ENCODE assay signal across 40 cellular contexts in the genomic region with DNA sequence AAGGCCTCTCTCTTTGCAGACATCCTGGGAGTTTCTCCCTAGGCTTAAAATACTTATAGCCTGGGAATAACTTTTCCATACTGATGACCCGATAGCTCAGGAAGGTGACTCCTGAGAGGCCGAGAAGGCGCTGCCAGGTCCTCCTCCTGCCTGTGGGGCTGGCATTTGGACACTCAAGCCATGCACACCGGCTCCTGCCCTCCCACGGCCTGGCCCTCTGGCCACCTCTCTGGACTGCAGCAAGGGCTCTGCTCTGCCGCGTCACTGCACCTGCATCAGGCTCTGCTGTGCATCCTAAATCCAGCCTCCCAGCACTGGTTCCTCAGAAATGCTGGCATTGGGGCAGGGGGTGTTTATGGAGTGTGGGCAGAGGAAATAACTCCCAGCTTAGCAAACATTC. TPM values are rescaled to one million over a fixed set of nuclear protein-coding genes. Genes with fewer than 3 reads are reported as not detected.
"Had no signal": no experiment of that assay in that cellular context is flagged by ENCODE, and none has a peak within 500 bp of the region (broad histone marks: within the 10 kb centered on the region; RNA-seq: fewer than 3 reads in every experiment).

No MANE protein-coding gene starts in this region.

- H3K4me3 ChIP-seq: ascending aorta, cardiac muscle cell had no signal

- H3K27ac Mint-ChIP-seq: activated B cell treated with CpG ODN at 0.5 μM for 24 hours; activated CD4-positive, alpha-beta memory T cell treated with anti-CD3 and anti-CD28 coated beads for 36 hours; activated CD4-positive, alpha-beta T cell treated with anti-CD3 and anti-CD28 coated beads, Interleukin-2, amount 10 ng/mL, durations not matched to agents 24 days and 14 days; activated CD8-positive, alpha-beta T cell treated with anti-CD3 and anti-CD28 coated beads for 36 hours; activated naive CD4-positive, alpha-beta T cell treated with anti-CD3 and anti-CD28 coated beads for 36 hours; activated naive CD4-positive, alpha-beta T cell treated with anti-CD3 and anti-CD28 coated beads, Interleukin-2, amount 50 U/mL, for 72 hours; activated naive CD8-positive, alpha-beta T cell treated with anti-CD3 and anti-CD28 coated beads, Interleukin-2, amount 10 ng/mL, durations not matched to agents 7 days and 5 days; activated naive CD8-positive, alpha-beta T cell treated with anti-CD3 and anti-CD28 coated beads, Interleukin-2, amount 50 U/mL, for 24 hours; activated T-cell treated with anti-CD3 and anti-CD28 coated beads, Interleukin-2, amount 50 U/mL, for 72 hours; activated T-helper 1 cell treated with anti-CD3 and anti-CD28 coated beads, Interleukin-12 subunit alpha, Interleukin-12 subunit beta, Interleukin-2, Interleukin-4 antibody, amounts not matched to agents 30 ng/mL and 10 ng/mL and 1 ng/mL, durations not matched to agents 14 hours and 24 hours and 36 hours; activated T-helper 17 cell treated with anti-CD3 and anti-CD28 coated beads, Interleukin-2, amount 50 U/mL, for 72 hours; T-helper 1 cell treated with Interleukin-12 subunit alpha and Interleukin-12 subunit beta and Interleukin-4 antibody, amounts not matched to agents 30 μg/mL and 1 μg/mL, for 36 hours; T-helper 2 cell treated with Interferon-gamma antibody and Interleukin-4, amounts not matched to agents 5 μg/mL and 100 μg/mL, for 36 hours had no signal

- H3K36me3 Mint-ChIP-seq: activated CD4-positive, alpha-beta memory T cell treated with anti-CD3 and anti-CD28 coated beads for 36 hours; activated naive CD4-positive, alpha-beta T cell treated with anti-CD3 and anti-CD28 coated beads, Interleukin-2, amount 50 U/mL, for 72 hours; activated naive CD8-positive, alpha-beta T cell treated with anti-CD3 and anti-CD28 coated beads, Interleukin-2, amount 10 ng/mL, durations not matched to agents 7 days and 5 days; brain had no signal

- H3K27me3 ChIP-seq: ascending aorta, cardiac muscle cell had no signal

- DNase-seq: activated B cell treated with CpG ODN at 0.5 μM for 24 hours; activated CD4-positive, alpha-beta memory T cell treated with anti-CD3 and anti-CD28 coated beads for 36 hours; activated CD4-positive, alpha-beta T cell treated with anti-CD3 and anti-CD28 coated beads for 4 hours; activated CD4-positive, alpha-beta T cell treated with anti-CD3 and anti-CD28 coated beads, Interleukin-2, amount 10 ng/mL, durations not matched to agents 24 days and 14 days; activated CD4-positive, alpha-beta T cell treated with anti-CD3 and anti-CD28 coated beads, Interleukin-2, amount 50 U/mL, for 1 hour; activated CD4-positive, alpha-beta T cell treated with anti-CD3 and anti-CD28 coated beads, Interleukin-2, amount 50 U/mL, for 4 hours; activated CD4-positive, CD25-positive, alpha-beta regulatory T cell treated with anti-CD3 and anti-CD28 coated beads, Interleukin-2, amount 50 U/mL, for 72 hours; activated CD8-positive, alpha-beta memory T cell treated with anti-CD3 and anti-CD28 coated beads, Interleukin-2, amount 50 U/mL, for 4 hours; activated CD8-positive, alpha-beta T cell treated with anti-CD3 and anti-CD28 coated beads for 36 hours; activated effector memory CD4-positive, alpha-beta T cell treated with anti-CD3 and anti-CD28 coated beads, Interleukin-2, amount 50 U/mL, for 16 hours; activated gamma-delta T cell treated with Interleukin-2 at 50 U/mL for 16 hours; activated naive CD4-positive, alpha-beta T cell; activated naive CD4-positive, alpha-beta T cell treated with anti-CD3 and anti-CD28 coated beads for 36 hours; activated naive CD4-positive, alpha-beta T cell treated with anti-CD3 and anti-CD28 coated beads, Interleukin-2, amount 50 U/mL, for 16 hours; activated naive CD8-positive, alpha-beta T cell treated with anti-CD3 and anti-CD28 coated beads, Interleukin-2, amount 10 ng/mL, durations not matched to agents 7 days and 5 days; activated naive CD8-positive, alpha-beta T cell treated with anti-CD3 and anti-CD28 coated beads, Interleukin-2, amount 50 U/mL, for 24 hours; activated T-cell treated with anti-CD3 and anti-CD28 coated beads for 4 hours; activated T-cell treated with anti-CD3 and anti-CD28 coated beads, Interleukin-2, amount 50 U/mL, for 1 hour; activated T-cell treated with anti-CD3 and anti-CD28 coated beads, Interleukin-2, amount 50 U/mL, for 4 hours; activated T-cell treated with anti-CD3 and anti-CD28 coated beads, Interleukin-2, amount 50 U/mL, for 72 hours; amygdala; anterior cingulate cortex; cerebellar nuclear complex; T-helper 1 cell; T-helper 2 cell; T-helper 9 cell had no signal

- H3K4me3 Mint-ChIP-seq: activated B cell treated with CpG ODN at 0.5 μM for 24 hours; activated CD4-positive, alpha-beta memory T cell treated with anti-CD3 and anti-CD28 coated beads for 36 hours; activated CD4-positive, alpha-beta T cell treated with anti-CD3 and anti-CD28 coated beads, Interleukin-2, amount 10 ng/mL, durations not matched to agents 24 days and 14 days; activated CD8-positive, alpha-beta T cell treated with anti-CD3 and anti-CD28 coated beads for 36 hours; activated naive CD4-positive, alpha-beta T cell treated with anti-CD3 and anti-CD28 coated beads for 36 hours; activated naive CD8-positive, alpha-beta T cell treated with anti-CD3 and anti-CD28 coated beads, Interleukin-2, amount 10 ng/mL, durations not matched to agents 7 days and 5 days; activated naive CD8-positive, alpha-beta T cell treated with anti-CD3 and anti-CD28 coated beads, Interleukin-2, amount 50 U/mL, for 24 hours; activated T-cell treated with anti-CD3 and anti-CD28 coated beads, Interleukin-2, amount 50 U/mL, for 4 hours; activated T-cell treated with anti-CD3 and anti-CD28 coated beads, Interleukin-2, amount 50 U/mL, for 72 hours; activated T-helper 1 cell treated with anti-CD3 and anti-CD28 coated beads, Interleukin-12 subunit alpha, Interleukin-12 subunit beta, Interleukin-2, Interleukin-4 antibody, amounts not matched to agents 30 ng/mL and 10 ng/mL and 1 ng/mL, durations not matched to agents 14 hours and 24 hours and 36 hours; activated T-helper 17 cell treated with anti-CD3 and anti-CD28 coated beads, Interleukin-2, amount 50 U/mL, for 72 hours; brain; central memory CD8-positive, alpha-beta T cell; T-helper 1 cell treated with Interleukin-12 subunit alpha and Interleukin-12 subunit beta and Interleukin-4 antibody, amounts not matched to agents 30 μg/mL and 1 μg/mL, for 36 hours; T-helper 2 cell treated with Interferon-gamma antibody and Interleukin-4, amounts not matched to agents 5 μg/mL and 100 μg/mL, for 36 hours had no signal

- H3K27me3 Mint-ChIP-seq: activated CD4-positive, alpha-beta T cell treated with anti-CD3 and anti-CD28 coated beads, Interleukin-2, amount 10 ng/mL, durations not matched to agents 24 days and 14 days had no signal

- H3K9me3 ChIP-seq: ascending aorta had no signal

- H3K4me1 Mint-ChIP-seq: activated B cell treated with CpG ODN at 0.5 μM for 24 hours; activated CD4-positive, alpha-beta T cell treated with anti-CD3 and anti-CD28 coated beads, Interleukin-2, amount 10 ng/mL, durations not matched to agents 24 days and 14 days; activated naive CD8-positive, alpha-beta T cell treated with anti-CD3 and anti-CD28 coated beads, Interleukin-2, amount 10 ng/mL, durations not matched to agents 7 days and 5 days; activated naive CD8-positive, alpha-beta T cell treated with anti-CD3 and anti-CD28 coated beads, Interleukin-2, amount 50 U/mL, for 24 hours; activated T-helper 17 cell treated with anti-CD3 and anti-CD28 coated beads, Interleukin-2, amount 50 U/mL, for 72 hours; central memory CD8-positive, alpha-beta T cell had no signal

- H3K36me3 ChIP-seq: ascending aorta, cardiac muscle cell had no signal

- H3K27ac ChIP-seq: ascending aorta, cardiac muscle cell, VCaP had no signal

- H3K9me3 Mint-ChIP-seq: activated B cell treated with CpG ODN at 0.5 μM for 24 hours; activated CD4-positive, alpha-beta memory T cell treated with anti-CD3 and anti-CD28 coated beads for 36 hours; activated CD4-positive, alpha-beta T cell treated with anti-CD3 and anti-CD28 coated beads, Interleukin-2, amount 10 ng/mL, durations not matched to agents 24 days and 14 days; activated CD8-positive, alpha-beta T cell treated with anti-CD3 and anti-CD28 coated beads for 36 hours; activated naive CD4-positive, alpha-beta T cell treated with anti-CD3 and anti-CD28 coated beads for 36 hours; activated naive CD4-positive, alpha-beta T cell treated with anti-CD3 and anti-CD28 coated beads, Interleukin-2, amount 50 U/mL, for 72 hours; activated naive CD8-positive, alpha-beta T cell treated with anti-CD3 and anti-CD28 coated beads, Interleukin-2, amount 10 ng/mL, durations not matched to agents 7 days and 5 days; activated naive CD8-positive, alpha-beta T cell treated with anti-CD3 and anti-CD28 coated beads, Interleukin-2, amount 50 U/mL, for 24 hours; activated T-cell treated with anti-CD3 and anti-CD28 coated beads, Interleukin-2, amount 50 U/mL, for 4 hours; activated T-cell treated with anti-CD3 and anti-CD28 coated beads, Interleukin-2, amount 50 U/mL, for 72 hours; activated T-helper 1 cell treated with anti-CD3 and anti-CD28 coated beads, Interleukin-12 subunit alpha, Interleukin-12 subunit beta, Interleukin-2, Interleukin-4 antibody, amounts not matched to agents 30 ng/mL and 10 ng/mL and 1 ng/mL, durations not matched to agents 14 hours and 24 hours and 36 hours; activated T-helper 17 cell treated with anti-CD3 and anti-CD28 coated beads, Interleukin-2, amount 50 U/mL, for 72 hours; central memory CD8-positive, alpha-beta T cell; T-helper 1 cell treated with Interleukin-12 subunit alpha and Interleukin-12 subunit beta and Interleukin-4 antibody, amounts not matched to agents 30 μg/mL and 1 μg/mL, for 36 hours; T-helper 2 cell treated with Interferon-gamma antibody and Interleukin-4, amounts not matched to agents 5 μg/mL and 100 μg/mL, for 36 hours had no signal

- ATAC-seq: activated CD8-positive, alpha-beta T cell treated with anti-CD3 and anti-CD28 coated beads for 36 hours; activated naive CD4-positive, alpha-beta T cell treated with anti-CD3 and anti-CD28 coated beads, Interleukin-2, amount 50 U/mL, for 72 hours; activated naive CD8-positive, alpha-beta T cell treated with anti-CD3 and anti-CD28 coated beads, Interleukin-2, amount 50 U/mL, for 24 hours; activated T-cell treated with anti-CD3 and anti-CD28 coated beads, Interleukin-2, amount 50 U/mL, for 4 hours; activated T-cell treated with anti-CD3 and anti-CD28 coated beads, Interleukin-2, amount 50 U/mL, for 72 hours; activated T-helper 17 cell treated with anti-CD3 and anti-CD28 coated beads, Interleukin-2, amount 50 U/mL, for 72 hours had no signal

RNA-seq across cellular contexts. Expression of gene KCNG4, which starts 14.2 kb away (rescaled TPM):
- total RNA-seq: activated B cell treated with CpG ODN at 0.5 μM for 24 hours; activated CD4-positive, alpha-beta memory T cell treated with anti-CD3 and anti-CD28 coated beads for 36 hours; activated CD4-positive, alpha-beta T cell treated with anti-CD3 and anti-CD28 coated beads, Interleukin-2, amount 10 ng/mL, durations not matched to agents 24 days and 14 days; activated CD8-positive, alpha-beta memory T cell treated with anti-CD3 and anti-CD28 coated beads for 36 hours; activated CD8-positive, alpha-beta T cell treated with anti-CD3 and anti-CD28 coated beads for 36 hours; activated naive CD4-positive, alpha-beta T cell treated with anti-CD3 and anti-CD28 coated beads for 36 hours; activated naive CD4-positive, alpha-beta T cell treated with anti-CD3 and anti-CD28 coated beads, Interleukin-2, amount 50 U/mL, for 72 hours; activated naive CD8-positive, alpha-beta T cell treated with anti-CD3 and anti-CD28 coated beads, Interleukin-2, amount 10 ng/mL, durations not matched to agents 7 days and 5 days; activated T-cell treated with anti-CD3 and anti-CD28 coated beads, Interleukin-2, amount 50 U/mL, for 4 hours; activated T-cell treated with anti-CD3 and anti-CD28 coated beads, Interleukin-2, amount 50 U/mL, for 72 hours; activated T-helper 1 cell treated with anti-CD3 and anti-CD28 coated beads, Interleukin-12 subunit alpha, Interleukin-12 subunit beta, Interleukin-2, Interleukin-4 antibody, amounts not matched to agents 30 ng/mL and 10 ng/mL and 1 ng/mL, durations not matched to agents 14 hours and 24 hours and 36 hours; activated T-helper 17 cell treated with anti-CD3 and anti-CD28 coated beads, Interleukin-2, amount 50 U/mL, for 72 hours; ascending aorta; bronchial epithelial cell; cardiac muscle cell; chondrocyte had no signal
- polyA plus RNA-seq: adipose tissue, cardiac muscle cell had no signal

RNA-seq across cellular contexts. Expression of gene ADAD2, which starts 34.6 kb away (rescaled TPM):
- total RNA-seq: activated B cell treated with CpG ODN at 0.5 μM for 24 hours; activated CD4-positive, alpha-beta T cell treated with anti-CD3 and anti-CD28 coated beads, Interleukin-2, amount 10 ng/mL, durations not matched to agents 24 days and 14 days; activated naive CD8-positive, alpha-beta T cell treated with anti-CD3 and anti-CD28 coated beads, Interleukin-2, amount 10 ng/mL, durations not matched to agents 7 days and 5 days; activated T-helper 1 cell treated with anti-CD3 and anti-CD28 coated beads, Interleukin-12 subunit alpha, Interleukin-12 subunit beta, Interleukin-2, Interleukin-4 antibody, amounts not matched to agents 30 ng/mL and 10 ng/mL and 1 ng/mL, durations not matched to agents 14 hours and 24 hours and 36 hours; activated T-helper 17 cell treated with anti-CD3 and anti-CD28 coated beads, Interleukin-2, amount 50 U/mL, for 72 hours; ascending aorta; bronchial epithelial cell; cardiac muscle cell; chondrocyte had no signal
- polyA plus RNA-seq: cardiac muscle cell had no signal
